Comparison of ENCODE assay signal across 15 cellular contexts in genomic region chr7:41931263-41931646, GRCh38.
DNase-seq lines count a peak whose midpoint lies in the region; ATAC-seq and TF ChIP-seq lines count a peak whose summit lies in the region.
"Had no signal": no experiment of that assay in that cellular context is flagged by ENCODE, and none has a peak within 500 bp of the region (broad histone marks: within the 10 kb centered on the region; RNA-seq: fewer than 3 reads in every experiment).

No MANE protein-coding gene starts in this region.

- H3K4me2 ChIP-seq in GM23248 (ENCODE audit: unreplicated experiment) (no peak overlapping the region), osteoblast (ENCODE audit: insufficient read depth, low read length) (no peak overlapping the region)
- H3K4me2 ChIP-seq: KMS-11 had no signal

- H3K36me3 Mint-ChIP-seq in CD4-positive, alpha-beta T cell (ENCODE audit: low read depth) = no peaks in the 10 kb centered on the region
- H3K36me3 Mint-ChIP-seq: CD14-positive monocyte had no signal

- H4K20me1 ChIP-seq in GM23248 (ENCODE audit: insufficient read depth) (no peaks in the 10 kb centered on the region), osteoblast (ENCODE audit: insufficient read depth, low read length) (no peaks in the 10 kb centered on the region)

- H3K9ac ChIP-seq in GM23248 = no peak overlapping the region
- H3K9ac ChIP-seq: KMS-11 had no signal

- intact Hi-C loops in CD4-positive, alpha-beta T cell (cut with DNase I, micrococcal nuclease) = no loop called here

- H3K4me1 ChIP-seq in GM23248 (ENCODE audit: insufficient read depth) (peaks cover 14% of the 10 kb centered on the region), osteoblast (ENCODE audit: insufficient read depth, low read length) (peaks cover 9% of the 10 kb centered on the region)
- H3K4me1 ChIP-seq: Caco-2 had no signal

- H3K27me3 ChIP-seq in GM23248 (replicated peaks; ENCODE audit: insufficient read depth) (no peaks in the 10 kb centered on the region), osteoblast (ENCODE audit: insufficient read depth, low read length) (no peaks in the 10 kb centered on the region)
- H3K27me3 ChIP-seq in CD4-positive, alpha-beta T cell (ENCODE audit: control insufficient read depth, insufficient read depth, low read length) = no peaks in the 10 kb centered on the region

- H3K27me3 Mint-ChIP-seq in CD4-positive, alpha-beta T cell = peaks cover 15% of the 10 kb centered on the region

- peak overlapping the region; percentile 59 for H3K27ac ChIP-seq in GM23248
- H3K27ac ChIP-seq in osteoblast (ENCODE audit: low read depth, low read length) = peak overlapping the region; percentile 66
- no peak overlapping the region for H3K27ac ChIP-seq in caudate nucleus (ENCODE audit: low read depth, low read length)
- no peak overlapping the region for H3K27ac ChIP-seq in CD4-positive, alpha-beta T cell (ENCODE audit: low read depth, low read length)
- H3K27ac ChIP-seq: KMS-11 had no signal

- no peaks in the 10 kb centered on the region for H3K79me2 ChIP-seq in GM23248 (ENCODE audit: insufficient read depth)
- no peaks in the 10 kb centered on the region for H3K79me2 ChIP-seq in osteoblast (ENCODE audit: insufficient read depth, low read length)

- WGBS in GM23248 (ENCODE audit: low coverage in 1 of 2, low lambda C conversion rate in 2 of 2, missing lambda C conversion rate in 2 of 2), 2 experiments = 77 to 78% methylated on average over 6 of the region's 6 CpGs

- in situ Hi-C loops in GM23248 (cut with MboI) = no loop called here

- no peak overlapping the region for H3K27ac Mint-ChIP-seq in CD4-positive, alpha-beta T cell
- H3K27ac Mint-ChIP-seq: CD14-positive monocyte; T-helper 1 cell treated with Interleukin-12 subunit alpha and Interleukin-12 subunit beta and Interleukin-4 antibody, amounts not matched to agents 30 μg/mL and 1 μg/mL, for 36 hours had no signal

- CTCF ChIA-PET in CD4-positive, alpha-beta T cell (lab: Charles Lee) = no interaction called here

- H2AFZ ChIP-seq in GM23248 = peak overlapping the region; percentile 46; the same call in 1 of the 2 replicates
- no peak overlapping the region for H2AFZ ChIP-seq in osteoblast (ENCODE audit: low read length)

- no peaks in the 10 kb centered on the region for H3K9me3 Mint-ChIP-seq in CD4-positive, alpha-beta T cell

- ATAC-seq in GM18868 (IDR thresholded peaks at IDR 0.05; ENCODE audit: unreplicated experiment) (peak; percentile 34), HG03520 (IDR thresholded peaks at IDR 0.05; ENCODE audit: unreplicated experiment) (peak; percentile 30), HG03378 (IDR thresholded peaks at IDR 0.05; ENCODE audit: unreplicated experiment) (no peak)
- no peak for ATAC-seq in CD4-positive, alpha-beta T cell (ENCODE audit: poor library complexity)
- ATAC-seq: Panc1 had no signal

- H3K9me3 ChIP-seq in GM23248 (ENCODE audit: low read depth) (no peaks in the 10 kb centered on the region), osteoblast (ENCODE audit: low read depth, low read length) (no peaks in the 10 kb centered on the region)
- no peaks in the 10 kb centered on the region for H3K9me3 ChIP-seq in CD4-positive, alpha-beta T cell (ENCODE audit: control insufficient read depth, low read length)
- H3K9me3 ChIP-seq: Caco-2 had no signal

- no peaks in the 10 kb centered on the region for H3K4me1 Mint-ChIP-seq in CD4-positive, alpha-beta T cell (ENCODE audit: low read depth)
- H3K4me1 Mint-ChIP-seq: CD14-positive monocyte had no signal

- DNase-seq in GM23248 = no peak
- DNase-seq in osteoblast (ENCODE audit: insufficient read length, low spot score, missing footprints) = no peak
- DNase-seq in caudate nucleus (lab: John Stamatoyannopoulos, UW) = no peak
- DNase-seq in CD4-positive, alpha-beta T cell = no peak
- DNase-seq: Caco-2, NCI-H1092, NCI-H2107, Right ventricle myocardium superior had no signal

- H3K4me3 ChIP-seq in GM23248 = no peak overlapping the region
- no peak overlapping the region for H3K4me3 ChIP-seq in osteoblast (ENCODE audit: insufficient read depth, low read length)

- TF ChIP-seq CTCF in osteoblast (IDR thresholded peaks at IDR 0.05; ENCODE audit: extremely low read depth, low read depth, low read length) = no peak
- TF ChIP-seq CTCF in CD4-positive, alpha-beta T cell (IDR thresholded peaks at IDR 0.05) = no peak

- no peaks in the 10 kb centered on the region for H3K9me2 ChIP-seq in GM23248 (ENCODE audit: insufficient read depth)

- peaks cover 16% of the 10 kb centered on the region for H3F3A ChIP-seq in GM23248 (ENCODE audit: insufficient read depth)

- no peaks in the 10 kb centered on the region for H3K36me3 ChIP-seq in GM23248 (ENCODE audit: low read depth)
- H3K36me3 ChIP-seq in osteoblast (ENCODE audit: insufficient read depth, low read length) = no peaks in the 10 kb centered on the region

- POLR2A ChIA-PET in CD4-positive, alpha-beta T cell (lab: Charles Lee) = no interaction called here

- H3K4me3 Mint-ChIP-seq in CD4-positive, alpha-beta T cell = no peak overlapping the region
- H3K4me3 Mint-ChIP-seq: CD14-positive monocyte; T-helper 1 cell treated with Interleukin-12 subunit alpha and Interleukin-12 subunit beta and Interleukin-4 antibody, amounts not matched to agents 30 μg/mL and 1 μg/mL, for 36 hours had no signal

Comparison
In these comparisons a context has a peak if more than half of its experiments do, and no peak if none do; other contexts are left out.
1. ATAC-seq: peak in GM18868 (single experiment) and HG03520 (single experiment); none in HG03378 (single experiment) and CD4-positive, alpha-beta T cell (single experiment).
2. H3K27ac ChIP-seq: peak in GM23248 (single experiment) and osteoblast (single experiment); none in caudate nucleus (single experiment) and CD4-positive, alpha-beta T cell (single experiment).